In the genomic region with DNA sequence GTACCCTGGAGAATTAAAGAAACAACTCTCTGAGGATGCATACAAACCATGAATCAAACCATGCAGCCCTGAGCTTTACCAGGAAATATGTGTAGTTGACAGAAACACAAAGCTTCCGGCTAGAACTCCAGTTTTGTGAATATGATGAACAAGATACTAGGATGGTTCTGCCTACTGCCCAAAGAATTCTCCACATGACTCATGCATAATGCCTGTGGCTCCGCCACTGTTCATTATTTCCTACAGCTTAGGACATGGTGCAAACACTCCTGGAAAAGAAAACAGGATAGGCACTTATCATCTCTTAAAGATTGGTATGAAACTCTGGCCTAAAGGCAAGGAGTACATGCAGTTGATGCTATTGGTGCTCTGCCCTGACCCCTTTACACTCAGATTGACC, we compare ENCODE assay signal across 1 cellular context.
TF ChIP-seq lines count a peak whose summit lies in the region.

No MANE protein-coding gene starts in this region.

TF ChIP-seq in SK-N-SH, 30 proteins besides CTCF, POLR2A, EP300 and RAD21 (continued from another document):
- TF ChIP-seq, protein P1, sequence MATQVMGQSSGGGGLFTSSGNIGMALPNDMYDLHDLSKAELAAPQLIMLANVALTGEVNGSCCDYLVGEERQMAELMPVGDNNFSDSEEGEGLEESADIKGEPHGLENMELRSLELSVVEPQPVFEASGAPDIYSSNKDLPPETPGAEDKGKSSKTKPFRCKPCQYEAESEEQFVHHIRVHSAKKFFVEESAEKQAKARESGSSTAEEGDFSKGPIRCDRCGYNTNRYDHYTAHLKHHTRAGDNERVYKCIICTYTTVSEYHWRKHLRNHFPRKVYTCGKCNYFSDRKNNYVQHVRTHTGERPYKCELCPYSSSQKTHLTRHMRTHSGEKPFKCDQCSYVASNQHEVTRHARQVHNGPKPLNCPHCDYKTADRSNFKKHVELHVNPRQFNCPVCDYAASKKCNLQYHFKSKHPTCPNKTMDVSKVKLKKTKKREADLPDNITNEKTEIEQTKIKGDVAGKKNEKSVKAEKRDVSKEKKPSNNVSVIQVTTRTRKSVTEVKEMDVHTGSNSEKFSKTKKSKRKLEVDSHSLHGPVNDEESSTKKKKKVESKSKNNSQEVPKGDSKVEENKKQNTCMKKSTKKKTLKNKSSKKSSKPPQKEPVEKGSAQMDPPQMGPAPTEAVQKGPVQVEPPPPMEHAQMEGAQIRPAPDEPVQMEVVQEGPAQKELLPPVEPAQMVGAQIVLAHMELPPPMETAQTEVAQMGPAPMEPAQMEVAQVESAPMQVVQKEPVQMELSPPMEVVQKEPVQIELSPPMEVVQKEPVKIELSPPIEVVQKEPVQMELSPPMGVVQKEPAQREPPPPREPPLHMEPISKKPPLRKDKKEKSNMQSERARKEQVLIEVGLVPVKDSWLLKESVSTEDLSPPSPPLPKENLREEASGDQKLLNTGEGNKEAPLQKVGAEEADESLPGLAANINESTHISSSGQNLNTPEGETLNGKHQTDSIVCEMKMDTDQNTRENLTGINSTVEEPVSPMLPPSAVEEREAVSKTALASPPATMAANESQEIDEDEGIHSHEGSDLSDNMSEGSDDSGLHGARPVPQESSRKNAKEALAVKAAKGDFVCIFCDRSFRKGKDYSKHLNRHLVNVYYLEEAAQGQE (IDR thresholded peaks at IDR 0.05; ENCODE audit: low read depth, low read length) = no peak
- TF ChIP-seq SMC3 (IDR thresholded peaks at IDR 0.05; ENCODE audit: low read depth, low read length) (no peak), GATA2 (CRISPR knock-in tag; IDR thresholded peaks at IDR 0.05) (no peak), RXRA (IDR thresholded peaks at IDR 0.05; ENCODE audit: borderline replicate concordance, low read depth) (no peak), FOSL2 (IDR thresholded peaks at IDR 0.05; ENCODE audit: borderline replicate concordance, low read depth) (peak; percentile 54; the same call in 1 of the 2 replicates)
TF ChIP-seq in SK-N-SH: peak in this region for 4.
